In genomic region chr20:41617931-41618806, GRCh38 we compare ENCODE assay signal across 8 cellular contexts. TPM values are rescaled to one million over a fixed set of nuclear protein-coding genes. Genes with fewer than 3 reads are reported as not detected.
DNase-seq lines count a peak whose midpoint lies in the region; ATAC-seq, FAIRE-seq and TF ChIP-seq lines count a peak whose summit lies in the region.

A gene with protein sequence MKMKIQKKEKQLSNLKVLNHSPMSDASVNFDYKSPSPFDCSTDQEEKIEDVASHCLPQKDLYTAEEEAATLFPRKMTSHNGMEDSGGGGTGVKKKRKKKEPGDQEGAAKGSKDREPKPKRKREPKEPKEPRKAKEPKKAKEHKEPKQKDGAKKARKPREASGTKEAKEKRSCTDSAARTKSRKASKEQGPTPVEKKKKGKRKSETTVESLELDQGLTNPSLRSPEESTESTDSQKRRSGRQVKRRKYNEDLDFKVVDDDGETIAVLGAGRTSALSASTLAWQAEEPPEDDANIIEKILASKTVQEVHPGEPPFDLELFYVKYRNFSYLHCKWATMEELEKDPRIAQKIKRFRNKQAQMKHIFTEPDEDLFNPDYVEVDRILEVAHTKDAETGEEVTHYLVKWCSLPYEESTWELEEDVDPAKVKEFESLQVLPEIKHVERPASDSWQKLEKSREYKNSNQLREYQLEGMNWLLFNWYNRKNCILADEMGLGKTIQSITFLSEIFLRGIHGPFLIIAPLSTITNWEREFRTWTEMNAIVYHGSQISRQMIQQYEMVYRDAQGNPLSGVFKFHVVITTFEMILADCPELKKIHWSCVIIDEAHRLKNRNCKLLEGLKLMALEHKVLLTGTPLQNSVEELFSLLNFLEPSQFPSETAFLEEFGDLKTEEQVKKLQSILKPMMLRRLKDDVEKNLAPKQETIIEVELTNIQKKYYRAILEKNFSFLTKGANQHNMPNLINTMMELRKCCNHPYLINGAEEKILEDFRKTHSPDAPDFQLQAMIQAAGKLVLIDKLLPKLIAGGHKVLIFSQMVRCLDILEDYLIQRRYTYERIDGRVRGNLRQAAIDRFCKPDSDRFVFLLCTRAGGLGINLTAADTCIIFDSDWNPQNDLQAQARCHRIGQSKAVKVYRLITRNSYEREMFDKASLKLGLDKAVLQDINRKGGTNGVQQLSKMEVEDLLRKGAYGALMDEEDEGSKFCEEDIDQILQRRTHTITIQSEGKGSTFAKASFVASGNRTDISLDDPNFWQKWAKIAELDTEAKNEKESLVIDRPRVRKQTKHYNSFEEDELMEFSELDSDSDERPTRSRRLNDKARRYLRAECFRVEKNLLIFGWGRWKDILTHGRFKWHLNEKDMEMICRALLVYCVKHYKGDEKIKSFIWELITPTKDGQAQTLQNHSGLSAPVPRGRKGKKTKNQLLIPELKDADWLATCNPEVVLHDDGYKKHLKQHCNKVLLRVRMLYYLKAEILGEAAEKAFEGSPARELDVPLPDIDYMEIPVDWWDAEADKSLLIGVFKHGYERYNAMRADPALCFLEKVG (N-terminal part only) (minus strand): TSS chr20:41618377. CDS start chr20:41551337, 67,040 bp downstream.

- DNase-seq in Ammon's horn (ENCODE audit: low spot score): peak; percentile 100
- DNase-seq in GM19239 (ENCODE audit: insufficient read length, low spot score): peak; percentile 99
- peak; percentile 98 for DNase-seq in NCI-H524 treated with DMSO at 0.1 percent for 48 hours (lab: John Stamatoyannopoulos, UW)
- DNase-seq in activated CD4-positive, alpha-beta T cell treated with anti-CD3 and anti-CD28 coated beads for 4 hours: peak; percentile 98 to 100
- peak; percentile 100 for DNase-seq in colonic mucosa
- peak; percentile 99 to 100 for DNase-seq in left colon
- peak; percentile 99 for DNase-seq in stimulated activated CD4-positive, alpha-beta T cell treated with anti-CD3 and anti-CD28 coated beads, Interleukin-1b, Interleukin-23, amount 100 ng/mL, for 48 hours

- ATAC-seq in HG03457 (IDR thresholded peaks at IDR 0.05; ENCODE audit: unreplicated experiment) (peak; percentile 97), left colon (peak; percentile 99)

- no peak for TF ChIP-seq CTCF in colonic mucosa (IDR thresholded peaks at IDR 0.05)

- intact Hi-C loops in colonic mucosa (cut with DNase I) (no loop called here), left colon (cut with DNase I, micrococcal nuclease) (no loop called here)

- H3K9ac ChIP-seq in colonic mucosa (ENCODE audit: low read depth in 2 of 2, low read length in 2 of 2): peak within 1 kb of the TSS; percentile 60 to 83

- H3K36me3 ChIP-seq in colonic mucosa: no peaks in the 10 kb centered on the region

- FAIRE-seq in GM19239 (lab: Jason Lieb, UNC): peak; percentile 96

- peak within 1 kb of the TSS; percentile 9 for H3K27ac ChIP-seq in colonic mucosa

- no peaks in the 10 kb centered on the region for H3K4me1 ChIP-seq in colonic mucosa

- no peaks in the 10 kb centered on the region for H3K27me3 ChIP-seq in colonic mucosa

- H3K4me3 ChIP-seq in colonic mucosa: peak within 1 kb of the TSS; percentile 64

- H3K9me3 ChIP-seq in colonic mucosa: no peaks in the 10 kb centered on the region

RNA-seq across cellular contexts. Expression of the gene that starts here (rescaled TPM):
- total RNA-seq in colonic mucosa: 10 to 100 TPM; 18.9 to 27.2 TPM
- 10 to 100 TPM; 27.8 to 29.4 TPM for total RNA-seq in left colon

Comparison
In these comparisons a context has a peak if more than half of its experiments do, and no peak if none do; other contexts are left out.
1. Peak in every context shown above with its lines: DNase-seq, ATAC-seq, H3K4me3 ChIP-seq and H3K27ac ChIP-seq.